5 cellular contexts compared by ENCODE assay signal in genomic region chr20:63941282-63942060, GRCh38. TPM values are rescaled to one million over a fixed set of nuclear protein-coding genes. Genes with fewer than 3 reads are reported as not detected.
DNase-seq lines count a peak whose midpoint lies in the region; ATAC-seq, FAIRE-seq and TF ChIP-seq lines count a peak whose summit lies in the region.

No MANE protein-coding gene starts in this region.

- ATAC-seq in K562 (peak; percentile 96), GM18517 (IDR thresholded peaks at IDR 0.05; ENCODE audit: unreplicated experiment) (no peak)

- peak; percentile 60 for TF ChIP-seq POLR2A in K562 (conservative IDR thresholded peaks at IDR 0.05)
- TF ChIP-seq POLR2A in sigmoid colon (IDR thresholded peaks at IDR 0.05) = no peak

- H3K36me3 ChIP-seq in K562 (ENCODE audit: control insufficient read depth, insufficient read depth, low read length) = peaks cover 77% of the 10 kb centered on the region; the same call in 2 of the 3 replicates
- peaks cover 46 to 80% (median 51%) of the 10 kb centered on the region in 4 donors for H3K36me3 ChIP-seq in sigmoid colon

- H3K4me2 ChIP-seq in K562 (ENCODE audit: insufficient read depth, low read length) = peak overlapping the region; percentile 58

- H3K4me1 ChIP-seq in K562 (replicated peaks in 1 of 2; ENCODE audit: control insufficient read depth in 2 of 2, insufficient read depth in 2 of 2, low read length in 2 of 2) (peaks cover 8 to 72% of the 10 kb centered on the region in 2 experiments; a peak in 3 of 5 replicates), sigmoid colon (peaks cover 0 to 14% (median 2%) of the 10 kb centered on the region in 4 donors)

- BruUV-seq in K562 (replicated peaks; lab: Mats Ljungman, UMichigan) = no TSS peak

- POLR2A ChIA-PET in K562 (lab: Yijun Ruan, JAX) = interaction anchor here (1.2 kb wide), 1 partner anchor 15 kb away, joined by 4 read pairs; the partner anchor contains the start of gene UCKL1

- H3K9me1 ChIP-seq in K562 (ENCODE audit: control insufficient read depth, insufficient read depth, low read length) = peaks cover 5% of the 10 kb centered on the region

- DNase-seq in OCI-M1 (lab: John Stamatoyannopoulos, UW) (peak; percentile 14), K562 (ENCODE audit: extremely low read depth in 1 of 4, low spot score in 3 of 4) (peak; percentile 89 to 93 (median 91)), sigmoid colon (peak; percentile 66), NCI-H2029 (lab: John Stamatoyannopoulos, UW) (no peak)

- TF ChIP-seq RAD21 in K562 (CRISPR knock-in tag; conservative IDR thresholded peaks at IDR 0.05 in 1 of 2, IDR thresholded peaks at IDR 0.05 in 1 of 2) = no peak

- H3K4me3 ChIP-seq in K562 (peak overlapping the region; percentile 23; the same call in 1 of the 2 replicates), sigmoid colon (no peak overlapping the region)

- CTCF ChIA-PET in K562 (lab: Yijun Ruan, JAX; ENCODE audit: low intra/inter-chr PET ratio) = no interaction called here

- H3K27me3 ChIP-seq in K562 (ENCODE audit: control insufficient read depth in 2 of 2, insufficient read depth in 2 of 2, low read length in 2 of 2) = no peaks in the 10 kb centered on the region
- H3K27me3 ChIP-seq in sigmoid colon = no peaks in the 10 kb centered on the region

- 53% methylated on average over 23 of the region's 37 CpGs for WGBS in K562 (ENCODE audit: insufficient coverage, low coverage, missing lambda C conversion rate)
- 60 to 74% methylated on average over 35 of the region's 37 CpGs for WGBS in sigmoid colon, 2 donors

- H3K27ac ChIP-seq in K562 (ENCODE audit: extremely low read depth, low read depth, low read length) (peak overlapping the region; percentile 73; the same call in 2 of the 3 replicates), sigmoid colon (peak overlapping the region in 3 of 4 donors; percentile 31 to 57 (median 45))

- TF ChIP-seq EP300 in K562 (IDR thresholded peaks at IDR 0.05; ENCODE audit: low read length) (no peak), sigmoid colon (IDR thresholded peaks at IDR 0.05) (no peak)

- TF ChIP-seq CTCF in K562 (IDR thresholded peaks at IDR 0.05 in 2 of 3, conservative IDR thresholded peaks at IDR 0.05 in 1 of 3; ENCODE audit: insufficient read depth in 2 of 3, low read depth in 1 of 3, low read length in 3 of 3) (no peak), sigmoid colon (IDR thresholded peaks at IDR 0.05) (no peak)

- intact Hi-C loops in K562 (cut with micrococcal nuclease) = no loop called here
- intact Hi-C loops in sigmoid colon (cut with DNase I) = no loop called here

- in situ Hi-C loops in K562 (cut with MboI) = no loop called here

- H4K20me1 ChIP-seq in K562 (replicated peaks; ENCODE audit: control insufficient read depth, insufficient read depth, low read length) = peaks cover 27% of the 10 kb centered on the region

- no peak overlapping the region for H2AFZ ChIP-seq in K562 (ENCODE audit: low read depth, low read length)

- peak; percentile 82 for FAIRE-seq in K562 (lab: Jason Lieb, UNC)

- H3K9me3 ChIP-seq in K562 (replicated peaks; ENCODE audit: control insufficient read depth, insufficient read depth, low read depth, low read length) = no peaks in the 10 kb centered on the region; the same call in 1 of the 2 replicates
- no peaks in the 10 kb centered on the region for H3K9me3 ChIP-seq in sigmoid colon

- peak overlapping the region in 1 of 2 experiments; percentile 86; a peak in 2 of 4 replicates for H3K9ac ChIP-seq in K562 (ENCODE audit: insufficient read depth in 1 of 2, low read depth in 2 of 2, low read length in 2 of 2)

- peaks cover 22% of the 10 kb centered on the region for H3K79me2 ChIP-seq in K562 (ENCODE audit: control insufficient read depth, insufficient read depth, low read length)

RNA-seq across cellular contexts. Expression of gene UCKL1, which starts 14.7 kb away (rescaled TPM):
- total RNA-seq in K562 (2011; cell fraction: chromatin; rRNA removed; ENCODE audit: low replicate concordance) = 103 and 254 TPM in 2 replicates
- 128 and 153 TPM in 2 replicates for total RNA-seq in K562 (2011; cell fraction: nucleolus; rRNA removed)
- 102 and 113 TPM in 2 replicates for total RNA-seq in K562 (2011; cell fraction: nucleoplasm; rRNA removed)
- total RNA-seq in K562 (2014; rRNA removed) (28.5 and 36.8 TPM in 2 replicates), K562 (2014; rRNA removed; fragmentation: Illumina TruSeq; extraction: Trizol) (7.9 and 10.8 TPM in 2 replicates), K562 (2015; rRNA removed; fragmentation: Illumina TruSeq; extraction: Trizol) (21.5 and 24.1 TPM in 2 replicates), K562 (2021) (46.1 and 52.8 TPM in 2 replicates), sigmoid colon (10 to 100 TPM; 21.1 to 36.3 (median 24.9) TPM)
- polyA plus RNA-seq in K562 (2011; rRNA removed) (26.9 and 40.4 TPM in 2 replicates), K562 (2014; fragmentation: Illumina TruSeq; extraction: Trizol) (24.2 and 36.6 TPM in 2 replicates), K562 (2014; fragmentation: Nextera tagmentation; extraction: Ambion mirVana) (1 to 10 TPM; 3.1 to 6.6 TPM), K562 (2014; rRNA removed) (49.0 and 57.1 TPM in 2 replicates), sigmoid colon (10 to 100 TPM; 22.8 to 45.6 (median 26.1) TPM)
- 35.2 and 67.5 TPM in 2 replicates for polyA plus RNA-seq in K562 (2011; cell fraction: cytosol; rRNA removed)
- polyA plus RNA-seq in K562 (2011; cell fraction: nucleus; rRNA removed) = 185 and 221 TPM in 2 replicates
- 35.3 and 54.9 TPM in 2 replicates for polyA plus RNA-seq in K562 (2012)
- 14.0 and 18.9 TPM in 2 replicates for polyA minus RNA-seq in K562 (2011; rRNA and poly(A)+ RNA removed)
- polyA minus RNA-seq in K562 (2011; cell fraction: cytosol; rRNA and poly(A)+ RNA removed) = 20.3 and 21.6 TPM in 2 replicates
- 40.1 and 51.8 TPM in 2 replicates for polyA minus RNA-seq in K562 (2011; cell fraction: nucleus; rRNA and poly(A)+ RNA removed)

RNA-seq across cellular contexts. Expression of gene ZNF512B, which starts 28.3 kb away (rescaled TPM):
- 14.5 and 45.8 TPM in 2 replicates for total RNA-seq in K562 (2011; cell fraction: chromatin; rRNA removed; ENCODE audit: low replicate concordance)
- total RNA-seq in K562 (2011; cell fraction: nucleolus; rRNA removed) = 23.8 and 25.5 TPM in 2 replicates
- 15.2 and 19.3 TPM in 2 replicates for total RNA-seq in K562 (2011; cell fraction: nucleoplasm; rRNA removed)
- total RNA-seq in K562 (2014; rRNA removed) (13.5 and 17.2 TPM in 2 replicates), K562 (2014; rRNA removed; fragmentation: Illumina TruSeq; extraction: Trizol) (3.2 and 3.8 TPM in 2 replicates), K562 (2015; rRNA removed; fragmentation: Illumina TruSeq; extraction: Trizol) (11.2 and 11.3 TPM in 2 replicates), K562 (2021) (24.9 and 27.8 TPM in 2 replicates), sigmoid colon (10 to 100 TPM in 2 of 4 donors, 1 to 10 TPM in 2; 5.1 to 10.8 (median 9.0) TPM)
- polyA plus RNA-seq in K562 (2011; rRNA removed) (3.9 and 4.2 TPM in 2 replicates), K562 (2014; fragmentation: Illumina TruSeq; extraction: Trizol) (8.2 and 14.9 TPM in 2 replicates), K562 (2014; fragmentation: Nextera tagmentation; extraction: Ambion mirVana) (under 1 TPM; 0.01 to 0.03 TPM), K562 (2014; rRNA removed) (13.0 and 16.5 TPM in 2 replicates), sigmoid colon (1 to 10 TPM in 2 of 3 donors, under 1 TPM in 1; 0.23 to 5.5 (median 1.2) TPM)
- polyA plus RNA-seq in K562 (2011; cell fraction: cytosol; rRNA removed) = 4.1 and 9.7 TPM in 2 replicates
- 29.4 and 48.2 TPM in 2 replicates for polyA plus RNA-seq in K562 (2011; cell fraction: nucleus; rRNA removed)
- polyA plus RNA-seq in K562 (2012) = 14.3 and 16.2 TPM in 2 replicates
- 1.1 and 2.7 TPM in 2 replicates for polyA minus RNA-seq in K562 (2011; rRNA and poly(A)+ RNA removed)
- 6.3 and 8.5 TPM in 2 replicates for polyA minus RNA-seq in K562 (2011; cell fraction: cytosol; rRNA and poly(A)+ RNA removed)
- polyA minus RNA-seq in K562 (2011; cell fraction: nucleus; rRNA and poly(A)+ RNA removed) = 6.7 and 6.9 TPM in 2 replicates

RNA-seq across cellular contexts. Expression of gene SAMD10, which starts 38.0 kb away (rescaled TPM):
- 3.5 and 12.3 TPM in 2 replicates for total RNA-seq in K562 (2011; cell fraction: chromatin; rRNA removed; ENCODE audit: low replicate concordance)
- total RNA-seq in K562 (2011; cell fraction: nucleolus; rRNA removed) = 7.8 and 11.8 TPM in 2 replicates
- 5.1 and 7.5 TPM in 2 replicates for total RNA-seq in K562 (2011; cell fraction: nucleoplasm; rRNA removed)
- 4.8 and 9.8 TPM in 2 replicates for total RNA-seq in K562 (2014; rRNA removed)
- total RNA-seq in K562 (2014; rRNA removed; fragmentation: Illumina TruSeq; extraction: Trizol) = 0.95 and 1.1 TPM in 2 replicates
- total RNA-seq in K562 (2015; rRNA removed; fragmentation: Illumina TruSeq; extraction: Trizol) = 3.5 and 4.8 TPM in 2 replicates
- 12.1 and 15.2 TPM in 2 replicates for total RNA-seq in K562 (2021)
- polyA plus RNA-seq in K562 (2011; rRNA removed) = 3.9 and 6.8 TPM in 2 replicates
- polyA plus RNA-seq in K562 (2011; cell fraction: cytosol; rRNA removed) = 4.6 and 19.2 TPM in 2 replicates
- polyA plus RNA-seq in K562 (2011; cell fraction: nucleus; rRNA removed) = 35.1 and 67.7 TPM in 2 replicates
- 15.0 and 18.1 TPM in 2 replicates for polyA plus RNA-seq in K562 (2012)
- polyA plus RNA-seq in K562 (2014; fragmentation: Illumina TruSeq; extraction: Trizol) = 6.0 and 9.6 TPM in 2 replicates
- under 1 TPM; 0.37 to 0.52 TPM for polyA plus RNA-seq in K562 (2014; fragmentation: Nextera tagmentation; extraction: Ambion mirVana)
- polyA plus RNA-seq in K562 (2014; rRNA removed) = 11.4 and 12.4 TPM in 2 replicates
- polyA minus RNA-seq in K562 (2011; rRNA and poly(A)+ RNA removed) = 0.45 and 0.67 TPM in 2 replicates
- 5.6 and 6.4 TPM in 2 replicates for polyA minus RNA-seq in K562 (2011; cell fraction: cytosol; rRNA and poly(A)+ RNA removed)
- 2.4 and 3.0 TPM in 2 replicates for polyA minus RNA-seq in K562 (2011; cell fraction: nucleus; rRNA and poly(A)+ RNA removed)
- total RNA-seq in sigmoid colon = 1 to 10 TPM in 3 of 4 donors, under 1 TPM in 1; 0.68 to 8.3 (median 1.9) TPM
- 1 to 10 TPM; 2.8 to 8.7 (median 4.2) TPM for polyA plus RNA-seq in sigmoid colon

RNA-seq across cellular contexts. Expression of gene PRPF6, which starts 39.5 kb away (rescaled TPM):
- 43.5 and 79.2 TPM in 2 replicates for total RNA-seq in K562 (2011; cell fraction: chromatin; rRNA removed; ENCODE audit: low replicate concordance)
- 37.2 and 37.9 TPM in 2 replicates for total RNA-seq in K562 (2011; cell fraction: nucleolus; rRNA removed)
- 25.8 and 34.6 TPM in 2 replicates for total RNA-seq in K562 (2011; cell fraction: nucleoplasm; rRNA removed)
- 59.9 and 65.9 TPM in 2 replicates for total RNA-seq in K562 (2014; rRNA removed)
- total RNA-seq in K562 (2014; rRNA removed; fragmentation: Illumina TruSeq; extraction: Trizol) = 37.1 and 45.0 TPM in 2 replicates
- total RNA-seq in K562 (2015; rRNA removed; fragmentation: Illumina TruSeq; extraction: Trizol) = 69.1 and 70.2 TPM in 2 replicates
- 79.5 and 83.2 TPM in 2 replicates for total RNA-seq in K562 (2021)
- polyA plus RNA-seq in K562 (2011; rRNA removed) = 31.9 and 38.8 TPM in 2 replicates
- 31.0 and 31.9 TPM in 2 replicates for polyA plus RNA-seq in K562 (2011; cell fraction: cytosol; rRNA removed)
- 33.2 and 38.3 TPM in 2 replicates for polyA plus RNA-seq in K562 (2011; cell fraction: nucleus; rRNA removed)
- polyA plus RNA-seq in K562 (2012) = 64.7 and 71.3 TPM in 2 replicates
- polyA plus RNA-seq in K562 (2014; fragmentation: Illumina TruSeq; extraction: Trizol) = 65.2 and 68.2 TPM in 2 replicates
- 1 to 10 TPM; 4.2 to 4.3 TPM for polyA plus RNA-seq in K562 (2014; fragmentation: Nextera tagmentation; extraction: Ambion mirVana)
- polyA plus RNA-seq in K562 (2014; rRNA removed) = 53.9 and 60.5 TPM in 2 replicates
- 43.7 and 45.2 TPM in 2 replicates for polyA minus RNA-seq in K562 (2011; rRNA and poly(A)+ RNA removed)
- polyA minus RNA-seq in K562 (2011; cell fraction: cytosol; rRNA and poly(A)+ RNA removed) = 40.1 and 44.7 TPM in 2 replicates
- 16.3 and 25.7 TPM in 2 replicates for polyA minus RNA-seq in K562 (2011; cell fraction: nucleus; rRNA and poly(A)+ RNA removed)
- total RNA-seq in sigmoid colon = 10 to 100 TPM; 42.3 to 52.1 (median 46.9) TPM
- 10 to 100 TPM; 23.4 to 59.9 (median 26.4) TPM for polyA plus RNA-seq in sigmoid colon

RNA-seq across cellular contexts. Expression of gene DNAJC5, which starts 46.5 kb away (rescaled TPM):
- total RNA-seq in K562 (2011; cell fraction: chromatin; rRNA removed; ENCODE audit: low replicate concordance) = 54.4 and 105 TPM in 2 replicates
- 56.5 and 57.4 TPM in 2 replicates for total RNA-seq in K562 (2011; cell fraction: nucleolus; rRNA removed)
- total RNA-seq in K562 (2011; cell fraction: nucleoplasm; rRNA removed) = 36.4 and 43.2 TPM in 2 replicates
- total RNA-seq in K562 (2014; rRNA removed) = 31.3 and 41.1 TPM in 2 replicates
- 10.3 and 13.4 TPM in 2 replicates for total RNA-seq in K562 (2014; rRNA removed; fragmentation: Illumina TruSeq; extraction: Trizol)
- total RNA-seq in K562 (2015; rRNA removed; fragmentation: Illumina TruSeq; extraction: Trizol) = 28.4 and 29.5 TPM in 2 replicates
- 42.3 and 42.8 TPM in 2 replicates for total RNA-seq in K562 (2021)
- polyA plus RNA-seq in K562 (2011; rRNA removed) = 22.4 and 23.4 TPM in 2 replicates
- 25.9 and 38.5 TPM in 2 replicates for polyA plus RNA-seq in K562 (2011; cell fraction: cytosol; rRNA removed)
- polyA plus RNA-seq in K562 (2011; cell fraction: nucleus; rRNA removed) = 42.6 and 52.5 TPM in 2 replicates
- 28.8 and 29.1 TPM in 2 replicates for polyA plus RNA-seq in K562 (2012)
- 21.8 and 27.2 TPM in 2 replicates for polyA plus RNA-seq in K562 (2014; fragmentation: Illumina TruSeq; extraction: Trizol)
- under 1 TPM; 0.95 to 0.99 TPM for polyA plus RNA-seq in K562 (2014; fragmentation: Nextera tagmentation; extraction: Ambion mirVana)
- 25.5 and 26.3 TPM in 2 replicates for polyA plus RNA-seq in K562 (2014; rRNA removed)
- polyA minus RNA-seq in K562 (2011; rRNA and poly(A)+ RNA removed) = 17.3 and 29.6 TPM in 2 replicates
- polyA minus RNA-seq in K562 (2011; cell fraction: cytosol; rRNA and poly(A)+ RNA removed) = 26.0 and 31.4 TPM in 2 replicates
- polyA minus RNA-seq in K562 (2011; cell fraction: nucleus; rRNA and poly(A)+ RNA removed) = 10.2 and 12.2 TPM in 2 replicates
- 10 to 100 TPM; 25.0 to 36.4 (median 31.2) TPM for total RNA-seq in sigmoid colon
- polyA plus RNA-seq in sigmoid colon = 10 to 100 TPM; 21.6 to 62.8 (median 41.6) TPM
